13 cellular contexts compared by ENCODE assay signal in genomic region chr14:24123465-24124417, GRCh38. TPM values are rescaled to one million over a fixed set of nuclear protein-coding genes. Genes with fewer than 3 reads are reported as not detected.
DNase-seq lines count a peak whose midpoint lies in the region; ATAC-seq and TF ChIP-seq lines count a peak whose summit lies in the region.
"Had no signal": no experiment of that assay in that cellular context is flagged by ENCODE, and none has a peak within 500 bp of the region (broad histone marks: within the 10 kb centered on the region; RNA-seq: fewer than 3 reads in every experiment).

No MANE protein-coding gene starts in this region.

- TF ChIP-seq POLR2A in GM18505 (IDR thresholded peaks at IDR 0.05; ENCODE audit: borderline replicate concordance, extremely low read depth, insufficient read depth, insufficient read length) (peak; percentile 40), uterus (IDR thresholded peaks at IDR 0.05) (no peak)

- no peaks in the 10 kb centered on the region for H3K9me3 ChIP-seq in naive thymus-derived CD4-positive, alpha-beta T cell (ENCODE audit: control insufficient read depth in 2 of 3, low read length in 3 of 3)
- no peaks in the 10 kb centered on the region for H3K9me3 ChIP-seq in uterus
- H3K9me3 ChIP-seq: HAP-1 had no signal

- POLR2A ChIA-PET in naive thymus-derived CD4-positive, alpha-beta T cell (lab: Charles Lee): interaction anchor here (0.9 to 15.5 kb wide), 6 partner anchors 9 to 188 kb away, joined by 3 to 298 read pairs (median 3); partner anchors contain the start of genes DCAF11, EMC9, FITM1 and LTB4R

- peaks cover 5 to 32% (median 25%) of the 10 kb centered on the region in 5 donors for H3K36me3 Mint-ChIP-seq in naive thymus-derived CD4-positive, alpha-beta T cell
- H3K36me3 Mint-ChIP-seq in Calu3 (ENCODE audit: insufficient read depth, unreplicated experiment): peaks cover 22% of the 10 kb centered on the region

- H3K36me3 ChIP-seq in naive thymus-derived CD4-positive, alpha-beta T cell (ENCODE audit: control insufficient read depth in 2 of 3, insufficient read depth in 3 of 3, low read length in 3 of 3): peaks cover 21 to 55% (median 22%) of the 10 kb centered on the region in 3 experiments
- no peaks in the 10 kb centered on the region for H3K36me3 ChIP-seq in uterus

- ATAC-seq in GM18505 (IDR thresholded peaks at IDR 0.05; ENCODE audit: unreplicated experiment) (no peak), GM21717 (IDR thresholded peaks at IDR 0.05; ENCODE audit: unreplicated experiment) (peak; percentile 53), GM19467 (IDR thresholded peaks at IDR 0.05; ENCODE audit: unreplicated experiment) (no peak)
- ATAC-seq in naive thymus-derived CD4-positive, alpha-beta T cell: peak; percentile 38
- ATAC-seq: sciatic nerve had no signal

- no peaks in the 10 kb centered on the region for H3K4me1 ChIP-seq in naive thymus-derived CD4-positive, alpha-beta T cell (ENCODE audit: control insufficient read depth in 2 of 2, insufficient read depth in 2 of 2, low read length in 2 of 2)
- H3K4me1 ChIP-seq in uterus: no peaks in the 10 kb centered on the region
- H3K4me1 ChIP-seq: HAP-1 had no signal

- peaks cover 0 to 11% (median 5%) of the 10 kb centered on the region in 7 donors for H3K4me1 Mint-ChIP-seq in naive thymus-derived CD4-positive, alpha-beta T cell
- no peaks in the 10 kb centered on the region for H3K4me1 Mint-ChIP-seq in Calu3 (ENCODE audit: low read depth, unreplicated experiment)
- H3K4me1 Mint-ChIP-seq: activated CD4-positive, alpha-beta memory T cell treated with anti-CD3 and anti-CD28 coated beads, Interleukin-2, amount 10 ng/mL, durations not matched to agents 7 days and 5 days had no signal

- CTCF ChIA-PET in naive thymus-derived CD4-positive, alpha-beta T cell (lab: Charles Lee): interaction anchor here (1.3 kb wide), 1 partner anchor 37 kb away, joined by 3 read pairs; the partner anchor contains the start of gene IRF9
- CTCF ChIA-PET in Calu3 (lab: Charles Lee): no interaction called here

- H3K27me3 ChIP-seq in naive thymus-derived CD4-positive, alpha-beta T cell (ENCODE audit: control insufficient read depth in 2 of 2, insufficient read depth in 2 of 2, low read length in 2 of 2): no peaks in the 10 kb centered on the region
- no peaks in the 10 kb centered on the region for H3K27me3 ChIP-seq in uterus

- H3K27ac Mint-ChIP-seq in naive thymus-derived CD4-positive, alpha-beta T cell: peak overlapping the region in 7 of 9 donors; percentile 27 to 52 (median 40)
- no peak overlapping the region for H3K27ac Mint-ChIP-seq in Calu3 (ENCODE audit: unreplicated experiment)
- H3K27ac Mint-ChIP-seq: activated CD4-positive, alpha-beta memory T cell treated with anti-CD3 and anti-CD28 coated beads, Interleukin-2, amount 10 ng/mL, durations not matched to agents 7 days and 5 days had no signal

- H3K27ac ChIP-seq in naive thymus-derived CD4-positive, alpha-beta T cell (ENCODE audit: low read depth, low read length): no peak overlapping the region
- H3K27ac ChIP-seq in uterus: no peak overlapping the region

- intact Hi-C loops in naive thymus-derived CD4-positive, alpha-beta T cell (cut with micrococcal nuclease): no loop called here
- intact Hi-C loops in Calu3 (cut with micrococcal nuclease; ENCODE audit: unreplicated experiment) (no loop called here), uterus (cut with DNase I; ENCODE audit: low total_unique reads) (no loop called here)

- peaks cover 0 to 3% (median 0%) of the 10 kb centered on the region in 11 donors for H3K9me3 Mint-ChIP-seq in naive thymus-derived CD4-positive, alpha-beta T cell
- H3K9me3 Mint-ChIP-seq in Calu3 (ENCODE audit: low read depth, unreplicated experiment): no peaks in the 10 kb centered on the region
- H3K9me3 Mint-ChIP-seq: activated CD4-positive, alpha-beta memory T cell treated with anti-CD3 and anti-CD28 coated beads, Interleukin-2, amount 10 ng/mL, durations not matched to agents 7 days and 5 days had no signal

- DNase-seq in HUDEP-2 (lab: John Stamatoyannopoulos, UW; ENCODE audit: unreplicated experiment in 76 of 76): peak in 75 of 76 experiments; percentile 40 to 91 (median 71)
- DNase-seq in naive thymus-derived CD4-positive, alpha-beta T cell: no peak
- no peak for DNase-seq in NK-92 treated with Interleukin-12 subunit alpha and Interleukin-12 subunit beta, amount 100 ng/mL, for 24 hours (lab: John Stamatoyannopoulos, UW)
- no peak for DNase-seq in Calu3
- no peak for DNase-seq in uterus
- DNase-seq: activated CD4-positive, alpha-beta memory T cell treated with anti-CD3 and anti-CD28 coated beads, Interleukin-2, amount 10 ng/mL, durations not matched to agents 7 days and 5 days; NCI-H82 had no signal

- TF ChIP-seq CTCF in Calu3 (IDR thresholded peaks at IDR 0.05; ENCODE audit: unreplicated experiment) (no peak), uterus (IDR thresholded peaks at IDR 0.05) (no peak)

- no peak overlapping the region for H3K4me3 ChIP-seq in naive thymus-derived CD4-positive, alpha-beta T cell (ENCODE audit: low read length)
- no peak overlapping the region for H3K4me3 ChIP-seq in uterus
- H3K4me3 ChIP-seq: HAP-1 had no signal

- no TSS peak for BruUV-seq in Calu3 (replicated peaks; lab: Mats Ljungman, UMichigan)

- H3K4me3 Mint-ChIP-seq in naive thymus-derived CD4-positive, alpha-beta T cell: no peak overlapping the region
- no peak overlapping the region for H3K4me3 Mint-ChIP-seq in Calu3 (ENCODE audit: low read depth, unreplicated experiment)
- H3K4me3 Mint-ChIP-seq: activated CD4-positive, alpha-beta memory T cell treated with anti-CD3 and anti-CD28 coated beads, Interleukin-2, amount 10 ng/mL, durations not matched to agents 7 days and 5 days had no signal

- no peaks in the 10 kb centered on the region for H3K27me3 Mint-ChIP-seq in naive thymus-derived CD4-positive, alpha-beta T cell
- H3K27me3 Mint-ChIP-seq in Calu3 (ENCODE audit: unreplicated experiment): no peaks in the 10 kb centered on the region
- H3K27me3 Mint-ChIP-seq: activated CD4-positive, alpha-beta memory T cell treated with anti-CD3 and anti-CD28 coated beads, Interleukin-2, amount 10 ng/mL, durations not matched to agents 7 days and 5 days had no signal

RNA-seq across cellular contexts. Expression of gene FITM1, which starts 6.7 kb away (rescaled TPM):
- 1 to 10 TPM; 1.8 to 4.3 (median 2.0) TPM for total RNA-seq in naive thymus-derived CD4-positive, alpha-beta T cell
- 1 to 10 TPM in 1 of 2 donors, under 1 TPM in 1; 0.48 to 1.2 TPM for polyA plus RNA-seq in naive thymus-derived CD4-positive, alpha-beta T cell
- total RNA-seq in Calu3 (2022) (0.47 and 0.98 TPM in 2 replicates), uterus (1 to 10 TPM in 2 of 4 donors, under 1 TPM in 1, not detected in 1; 0.48 to 2.4 (median 1.3) TPM)
- total RNA-seq: endothelial cell of umbilical vein had no signal

RNA-seq across cellular contexts. Expression of gene NRL, which starts 9.0 kb away (rescaled TPM):
- 1 to 10 TPM; 2.1 to 4.5 (median 3.8) TPM for total RNA-seq in naive thymus-derived CD4-positive, alpha-beta T cell
- polyA plus RNA-seq in naive thymus-derived CD4-positive, alpha-beta T cell: 1 to 10 TPM; 2.2 to 2.6 TPM
- total RNA-seq in Calu3 (2022) (1.8 and 2.3 TPM in 2 replicates), uterus (1 to 10 TPM in 3 of 4 donors, not detected in 1; 1.2 to 1.8 (median 1.3) TPM)

RNA-seq across cellular contexts. Expression of gene DCAF11, which starts 9.2 kb away (rescaled TPM):
- total RNA-seq in naive thymus-derived CD4-positive, alpha-beta T cell: 10 to 100 TPM; 71.9 to 90.1 (median 83.3) TPM
- 10 to 100 TPM; 69.1 to 97.0 TPM for polyA plus RNA-seq in naive thymus-derived CD4-positive, alpha-beta T cell
- total RNA-seq in Calu3 (2022) (58.2 and 63.4 TPM in 2 replicates), uterus (10 to 100 TPM; 42.9 to 87.4 (median 57.8) TPM)

RNA-seq across cellular contexts. Expression of gene PSME1, which starts 12.3 kb away (rescaled TPM):
- total RNA-seq in naive thymus-derived CD4-positive, alpha-beta T cell: 100 to 1,000 TPM; 189 to 583 (median 202) TPM
- polyA plus RNA-seq in naive thymus-derived CD4-positive, alpha-beta T cell: 100 to 1,000 TPM; 698 to 703 TPM
- total RNA-seq in Calu3 (2022) (259 and 289 TPM in 2 replicates), uterus (100 to 1,000 TPM in 2 of 4 donors, 10 to 100 TPM in 2; 81.0 to 175 (median 131) TPM)

RNA-seq across cellular contexts. Expression of gene EMC9, which starts 17.6 kb away (rescaled TPM):
- total RNA-seq in naive thymus-derived CD4-positive, alpha-beta T cell: 10 to 100 TPM in 4 of 5 experiments, 1 to 10 TPM in 1; 9.0 to 25.5 (median 22.3) TPM
- polyA plus RNA-seq in naive thymus-derived CD4-positive, alpha-beta T cell: 10 to 100 TPM in 1 of 2 donors, 1 to 10 TPM in 1; 9.6 to 12.4 TPM
- total RNA-seq in Calu3 (2022): 38.0 and 39.2 TPM in 2 replicates
- total RNA-seq in uterus: 10 to 100 TPM in 2 of 4 donors, 1 to 10 TPM in 1, not detected in 1; 6.2 to 21.2 (median 10.9) TPM

Comparison
In these comparisons a context has a peak if more than half of its experiments do, and no peak if none do; other contexts are left out.
1. ATAC-seq: peak in GM21717 (single experiment) and naive thymus-derived CD4-positive, alpha-beta T cell (single experiment); none in GM18505 (single experiment) and GM19467 (single experiment).
2. DNase-seq: peak in HUDEP-2 (75 of 76); none in naive thymus-derived CD4-positive, alpha-beta T cell (0 of 9), NK-92 treated with Interleukin-12 subunit alpha and Interleukin-12 subunit beta, amount 100 ng/mL, for 24 hours (single experiment), Calu3 (single experiment) and uterus (0 of 2).